ENCODE assay signal across 20 cellular contexts in genomic region chr2:207734636-207735512, GRCh38.
"Had no signal": no experiment of that assay in that cellular context is flagged by ENCODE, and none has a peak within 500 bp of the region (broad histone marks: within the 10 kb centered on the region; RNA-seq: fewer than 3 reads in every experiment).

No MANE protein-coding gene starts in this region.

- ATAC-seq: T-cell had no signal

- DNase-seq: activated CD4-positive, alpha-beta T cell treated with anti-CD3 and anti-CD28 coated beads for 1 hour; activated CD4-positive, alpha-beta T cell treated with anti-CD3 and anti-CD28 coated beads, Interleukin-2, amount 50 U/mL, for 48 hours; activated naive CD4-positive, alpha-beta T cell treated with anti-CD3 and anti-CD28 coated beads for 36 hours; dorsolateral prefrontal cortex; endodermal cell; immature natural killer cell; left ventricle myocardium superior; mesendoderm; nephron progenitor cell; sigmoid colon; stimulated activated CD4-positive, alpha-beta T cell treated with anti-CD3 and anti-CD28 coated beads, Interleukin-1b, Interleukin-23, amount 100 ng/mL, for 48 hours; stomach; T-cell; T-helper 9 cell; testis had no signal

- H3K36me3 ChIP-seq: prostate gland had no signal

- H3K4me1 ChIP-seq: ascending aorta, prostate gland, sigmoid colon, testis had no signal

- H3K4me3 Mint-ChIP-seq: activated naive CD4-positive, alpha-beta T cell treated with anti-CD3 and anti-CD28 coated beads for 36 hours; endodermal cell; immature natural killer cell; nephron progenitor cell; T-cell had no signal

- H3K4me1 Mint-ChIP-seq: endodermal cell, nephron progenitor cell had no signal

- H3K4me3 ChIP-seq: ascending aorta, dorsolateral prefrontal cortex, prostate gland, sigmoid colon, stomach, testis had no signal

- FAIRE-seq: bronchial epithelial cell, frontal cortex had no signal

- H3K27ac ChIP-seq: ascending aorta, prostate gland, sigmoid colon, testis had no signal

- H3K27me3 ChIP-seq: ascending aorta, dorsolateral prefrontal cortex, sigmoid colon, stomach, testis had no signal

- H3K27me3 Mint-ChIP-seq: T-cell had no signal

- H3K9me3 Mint-ChIP-seq: activated naive CD4-positive, alpha-beta T cell treated with anti-CD3 and anti-CD28 coated beads for 36 hours; activated T-helper 2 cell treated with anti-CD3 and anti-CD28 coated beads, Interferon-gamma antibody, Interleukin-2, Interleukin-4, amounts not matched to agents 10 μg/mL and 5 μg/mL and 100 μg/mL, durations not matched to agents 14 hours and 24 hours and 36 hours; endodermal cell; immature natural killer cell; nephron progenitor cell; T-cell had no signal

- H3K27ac Mint-ChIP-seq: activated naive CD4-positive, alpha-beta T cell treated with anti-CD3 and anti-CD28 coated beads for 36 hours; activated T-helper 2 cell treated with anti-CD3 and anti-CD28 coated beads, Interferon-gamma antibody, Interleukin-2, Interleukin-4, amounts not matched to agents 10 μg/mL and 5 μg/mL and 100 μg/mL, durations not matched to agents 14 hours and 24 hours and 36 hours; endodermal cell; immature natural killer cell; nephron progenitor cell; T-cell had no signal

- H3K9me3 ChIP-seq: ascending aorta, prostate gland, sigmoid colon, stomach, testis had no signal
